25 cellular contexts compared by ENCODE assay signal in the genomic region with DNA sequence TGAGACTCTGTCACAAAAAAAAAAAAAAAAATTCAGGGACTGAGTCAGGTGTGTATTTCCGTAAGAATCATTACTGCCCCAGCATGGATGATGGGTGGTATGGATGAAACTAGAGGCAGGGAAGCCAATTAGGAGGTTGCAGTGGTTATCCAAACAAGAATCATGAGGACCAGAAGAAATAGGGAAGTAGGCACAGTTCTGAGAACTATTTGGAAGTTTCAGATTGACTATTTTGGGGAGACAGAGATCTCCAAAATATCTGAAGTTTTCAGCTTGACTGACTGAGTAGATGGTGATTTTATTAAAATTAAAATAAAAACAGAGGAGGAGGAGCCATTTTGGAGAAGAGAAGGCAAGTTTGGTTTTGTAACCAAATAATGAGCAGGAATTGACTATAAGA.
"Had no signal": no experiment of that assay in that cellular context is flagged by ENCODE, and none has a peak within 500 bp of the region (broad histone marks: within the 10 kb centered on the region; RNA-seq: fewer than 3 reads in every experiment).

No MANE protein-coding gene starts in this region.

- H3K9me3 ChIP-seq: spleen, stomach, thyroid gland, upper lobe of left lung, uterus had no signal

- H3K27me3 ChIP-seq: spleen, stomach, thyroid gland, upper lobe of left lung, uterus had no signal

- H2AFZ ChIP-seq: hepatocyte had no signal

- H3K4me2 ChIP-seq: hepatocyte had no signal

- H3K79me2 ChIP-seq: hepatocyte had no signal

- FAIRE-seq: endothelial cell of umbilical vein, kidney had no signal

- H3K4me3 ChIP-seq: coronary artery, hepatocyte, lung, spleen, stomach, thyroid gland, upper lobe of left lung, uterus had no signal

- H3K4me1 ChIP-seq: foreskin keratinocyte, spleen, stomach, thyroid gland, upper lobe of left lung, uterus had no signal

- ATAC-seq: foreskin keratinocyte, left cardiac atrium, left ventricle myocardium superior, sciatic nerve had no signal

- DNase-seq: effector CD4-positive, alpha-beta T cell; endodermal cell; erythroblast; foreskin keratinocyte; head of caudate nucleus; kidney; left cardiac atrium; left ventricle myocardium superior; mesendoderm; naive B cell; posterior cingulate gyrus; spleen; stimulated activated CD4-positive, alpha-beta T cell treated with anti-CD3 and anti-CD28 coated beads, Interleukin-15, amount 100 ng/mL, for 24 hours; stimulated activated CD4-positive, alpha-beta T cell treated with anti-CD3 and anti-CD28 coated beads, Interleukin-1b, Interleukin-23, amount 100 ng/mL, for 48 hours; stimulated activated CD4-positive, alpha-beta T cell treated with anti-CD3 and anti-CD28 coated beads, Interleukin-4, amount 100 ng/mL, for 24 hours; stimulated activated naive CD4-positive, alpha-beta T cell; stomach; thyroid gland; upper lobe of left lung; uterus had no signal

- H3K36me3 ChIP-seq: spleen, stomach, thyroid gland, upper lobe of left lung, uterus had no signal

- H3K27ac ChIP-seq: coronary artery, foreskin keratinocyte, hepatocyte, spleen, stomach, thyroid gland, upper lobe of left lung, uterus had no signal
